In genomic region chr3:3799173-3800075, GRCh38 we compare ENCODE assay signal across 8 cellular contexts. TPM values are rescaled to one million over a fixed set of nuclear protein-coding genes. Genes with fewer than 3 reads are reported as not detected.
DNase-seq lines count a peak whose midpoint lies in the region; ATAC-seq and TF ChIP-seq lines count a peak whose summit lies in the region.

Gene LRRN1 (plus strand): TSS chr3:3799431. CDS start chr3:3844642, 45,211 bp downstream.

- TF ChIP-seq CTCF in mammary epithelial cell (conservative IDR thresholded peaks at IDR 0.05 in 1 of 2, IDR thresholded peaks at IDR 0.05 in 1 of 2; ENCODE audit: extremely low read depth in 1 of 2, insufficient read depth in 1 of 2, low read depth in 1 of 2, low read length in 2 of 2): no peak

- H2AFZ ChIP-seq in mammary epithelial cell (ENCODE audit: low read depth, low read length): peak within 1 kb of the TSS; percentile 39

- peak; percentile 43 for ATAC-seq in HG03342 (IDR thresholded peaks at IDR 0.05; ENCODE audit: unreplicated experiment)
- ATAC-seq in GM18861 (IDR thresholded peaks at IDR 0.05; ENCODE audit: unreplicated experiment): no peak

- no peaks in the 10 kb centered on the region for H3K36me3 ChIP-seq in mammary epithelial cell (ENCODE audit: insufficient read depth, low read length)

- H4K20me1 ChIP-seq in mammary epithelial cell (ENCODE audit: insufficient read depth, low read length): no peaks in the 10 kb centered on the region

- H3K9ac ChIP-seq in mammary epithelial cell (ENCODE audit: insufficient read depth, low read length): no peak within 1 kb of the TSS

- BruUV-seq in mammary epithelial cell (replicated peaks; lab: Mats Ljungman, UMichigan): no TSS peak

- in situ Hi-C loops in mammary epithelial cell (cut with MboI; ENCODE audit: low sequenced_read_pairs in 2 of 2): no loop called here

- H3K27me3 ChIP-seq in mammary epithelial cell (ENCODE audit: insufficient read depth, low read length): peaks cover 30% of the 10 kb centered on the region

- dilution Hi-C loops in mammary epithelial cell (cut with HindIII; ENCODE audit: low sequenced_read_pairs): no loop called here

- no peak within 1 kb of the TSS for H3K27ac ChIP-seq in mammary epithelial cell (ENCODE audit: insufficient read depth, low read depth, low read length)

- no peaks in the 10 kb centered on the region for H3K79me2 ChIP-seq in mammary epithelial cell (ENCODE audit: insufficient read depth, low read length)

- H3K9me3 ChIP-seq in mammary epithelial cell (replicated peaks; ENCODE audit: insufficient read depth, low read length): no peaks in the 10 kb centered on the region

- peak within 1 kb of the TSS; percentile 11 to 36 (median 30) for H3K4me3 ChIP-seq in mammary epithelial cell (replicated peaks in 1 of 3; ENCODE audit: insufficient read depth in 1 of 3, low read depth in 2 of 3, low read length in 3 of 3)

- peak; percentile 4 for DNase-seq in DMS53 treated with DMSO at 0.1 percent for 48 hours (lab: John Stamatoyannopoulos, UW; ENCODE audit: unreplicated experiment)
- peak; percentile 43 for DNase-seq in SW480 (ENCODE audit: low spot score)
- DNase-seq in mammary epithelial cell: peak; percentile 9
- DNase-seq in left kidney (ENCODE audit: low read depth, low spot score): peak; percentile 96
- DNase-seq in stimulated activated CD4-positive, alpha-beta T cell treated with anti-CD3 and anti-CD28 coated beads, Interleukin-15, amount 100 ng/mL, for 24 hours: peak; percentile 70
- no peak for DNase-seq in T-helper 9 cell

- under 1% methylated on average over 23 of the region's 102 CpGs for WGBS in mammary epithelial cell (ENCODE audit: low coverage, missing lambda C conversion rate)

- H3K4me2 ChIP-seq in mammary epithelial cell (ENCODE audit: insufficient read depth, low read depth, low read length): peak within 1 kb of the TSS; percentile 83

- H3K4me1 ChIP-seq in mammary epithelial cell (ENCODE audit: insufficient read depth, low read length): peaks cover 10% of the 10 kb centered on the region

- CTCF ChIA-PET in mammary epithelial cell (lab: Charles Lee; ENCODE audit: low non-redundant PET): no interaction called here

- intact Hi-C loops in mammary epithelial cell (cut with micrococcal nuclease): no loop called here

RNA-seq across cellular contexts. Expression of gene LRRN1, which starts in this region (rescaled TPM):
- total RNA-seq in mammary epithelial cell: 10 to 100 TPM in 1 of 2 donors, not detected in 1; 37.0 TPM
- 0.08 TPM for polyA plus RNA-seq in mammary epithelial cell
- polyA minus RNA-seq in mammary epithelial cell: not detected
